Comparison of ENCODE assay signal across 17 cellular contexts in genomic region chr20:29741894-29742698, GRCh38.
DNase-seq lines count a peak whose midpoint lies in the region; ATAC-seq and TF ChIP-seq lines count a peak whose summit lies in the region.
"Had no signal": no experiment of that assay in that cellular context is flagged by ENCODE, and none has a peak within 500 bp of the region (broad histone marks: within the 10 kb centered on the region; RNA-seq: fewer than 3 reads in every experiment).

No MANE protein-coding gene starts in this region.

- TF ChIP-seq EP300 in suprapubic skin (IDR thresholded peaks at IDR 0.05) = no peak

- H3K27me3 ChIP-seq in RWPE2 (ENCODE audit: insufficient read depth, poor library complexity, severe bottlenecking) (no peaks in the 10 kb centered on the region), lower lobe of right lung (ENCODE audit: low read depth) (no peaks in the 10 kb centered on the region), suprapubic skin (peaks cover 39% of the 10 kb centered on the region), body of pancreas (no peaks in the 10 kb centered on the region), adrenal gland (no peaks in the 10 kb centered on the region)

- 70% methylated on average over 42 of the region's 88 CpGs for WGBS in suprapubic skin
- 25 to 55% methylated on average over 54 to 82 of the region's 88 CpGs for WGBS in body of pancreas, 2 donors
- 32 to 69% (median 53%) methylated on average over 64 to 88 of the region's 88 CpGs for WGBS in adrenal gland, 4 donors

- TF ChIP-seq CTCF in RWPE2 (IDR thresholded peaks at IDR 0.05; ENCODE audit: poor library complexity, severe bottlenecking) (no peak), lower lobe of right lung (IDR thresholded peaks at IDR 0.05) (no peak), suprapubic skin (IDR thresholded peaks at IDR 0.05) (no peak), body of pancreas (IDR thresholded peaks at IDR 0.05) (no peak), adrenal gland (IDR thresholded peaks at IDR 0.05) (no peak)

- intact Hi-C loops in lower lobe of right lung (cut with DNase I) (no loop called here), body of pancreas (cut with DNase I) (no loop called here), adrenal gland (cut with DNase I) (no loop called here)

- H3K4me3 ChIP-seq in RWPE2 (ENCODE audit: severe bottlenecking) (no peak overlapping the region), lower lobe of right lung (no peak overlapping the region), suprapubic skin (peak overlapping the region; percentile 6), body of pancreas (no peak overlapping the region), adrenal gland (no peak overlapping the region)

- no peak for TF ChIP-seq POLR2A in suprapubic skin (IDR thresholded peaks at IDR 0.05)
- no peak for TF ChIP-seq POLR2A in body of pancreas (IDR thresholded peaks at IDR 0.05)
- TF ChIP-seq POLR2A in adrenal gland (IDR thresholded peaks at IDR 0.05) = no peak

- H3K9me3 ChIP-seq in RWPE2 (ENCODE audit: severe bottlenecking) (peaks cover 22% of the 10 kb centered on the region), lower lobe of right lung (peaks cover 12% of the 10 kb centered on the region), suprapubic skin (peaks cover 11% of the 10 kb centered on the region), body of pancreas (no peaks in the 10 kb centered on the region), adrenal gland (replicated peaks in 1 of 3) (no peaks in the 10 kb centered on the region)

- H3K36me3 ChIP-seq in RWPE2 (ENCODE audit: low read depth) (no peaks in the 10 kb centered on the region), lower lobe of right lung (no peaks in the 10 kb centered on the region), suprapubic skin (no peaks in the 10 kb centered on the region), body of pancreas (replicated peaks in 1 of 2; ENCODE audit: insufficient read depth in 1 of 2, low read depth in 2 of 2) (no peaks in the 10 kb centered on the region), adrenal gland (replicated peaks in 1 of 2) (no peaks in the 10 kb centered on the region)

- no peaks in the 10 kb centered on the region for H3K4me1 ChIP-seq in RWPE2 (ENCODE audit: insufficient read depth, poor library complexity, severe bottlenecking)
- no peaks in the 10 kb centered on the region for H3K4me1 ChIP-seq in lower lobe of right lung
- no peaks in the 10 kb centered on the region for H3K4me1 ChIP-seq in suprapubic skin
- H3K4me1 ChIP-seq in body of pancreas = no peaks in the 10 kb centered on the region
- no peaks in the 10 kb centered on the region for H3K4me1 ChIP-seq in adrenal gland (replicated peaks in 1 of 2)

- ATAC-seq in RWPE2 (ENCODE audit: low read depth) (no peak), lower lobe of right lung (peak; percentile 39 to 61), body of pancreas (no peak), GM18520 (IDR thresholded peaks at IDR 0.05; ENCODE audit: unreplicated experiment) (no peak)

- peak; percentile 13 for DNase-seq in activated T-cell treated with anti-CD3 and anti-CD28 coated beads, Interleukin-2, amount 50 U/mL, for 1 hour
- DNase-seq in activated T-cell treated with anti-CD3 and anti-CD28 coated beads for 4 hours (no peak), RWPE2 (ENCODE audit: low spot score) (peak; percentile 78), lower lobe of right lung (no peak), suprapubic skin (ENCODE audit: low spot score in 2 of 2) (no peak), body of pancreas (no peak), adrenal gland (no peak)
- DNase-seq: 8988T; CD8-positive, alpha-beta memory T cell; DND-41; GDM1; HFFc6; NCI-H1105; NCI-H1694; NCI-H524; SIG-M5 had no signal

- H3K27ac ChIP-seq in RWPE2 (ENCODE audit: poor library complexity, severe bottlenecking) = no peak overlapping the region
- no peak overlapping the region for H3K27ac ChIP-seq in lower lobe of right lung
- H3K27ac ChIP-seq in suprapubic skin = no peak overlapping the region
- H3K27ac ChIP-seq in body of pancreas = no peak overlapping the region
- no peak overlapping the region for H3K27ac ChIP-seq in adrenal gland

Comparison
In these comparisons a context has a peak if more than half of its experiments do, and no peak if none do; other contexts are left out.
1. DNase-seq: peak in activated T-cell treated with anti-CD3 and anti-CD28 coated beads, Interleukin-2, amount 50 U/mL, for 1 hour (single experiment) and RWPE2 (single experiment); none in activated T-cell treated with anti-CD3 and anti-CD28 coated beads for 4 hours (single experiment), lower lobe of right lung (single experiment), suprapubic skin (0 of 2), body of pancreas (0 of 4) and adrenal gland (0 of 7).
2. ATAC-seq: peak in lower lobe of right lung (2 of 2); none in RWPE2 (single experiment), body of pancreas (single experiment) and GM18520 (single experiment).